ENCODE assay signal across 2 cellular contexts in genomic region chr12:52205584-52206308, GRCh38.
TF ChIP-seq lines count a peak whose summit lies in the region.

No MANE protein-coding gene starts in this region.

TF ChIP-seq in A549, 52 proteins besides CTCF, POLR2A, EP300 and RAD21:
- TF ChIP-seq MAZ (IDR thresholded peaks at IDR 0.05; ENCODE audit: borderline replicate concordance, low read depth, low read length) (no peak), EHMT2 (IDR thresholded peaks at IDR 0.05; ENCODE audit: low read depth) (no peak), POLR2AphosphoS2 (conservative IDR thresholded peaks at IDR 0.05; ENCODE audit: low read length) (no peak), KDM5A (IDR thresholded peaks at IDR 0.05) (no peak), CBX8 (IDR thresholded peaks at IDR 0.05) (no peak), TP53 (CRISPR knock-in tag; IDR thresholded peaks at IDR 0.05) (no peak), ZSCAN20 (CRISPR knock-in tag; IDR thresholded peaks at IDR 0.05) (no peak), HOXB13 (CRISPR knock-in tag; IDR thresholded peaks at IDR 0.05; ENCODE audit: low read depth) (no peak), FOSB (CRISPR knock-in tag; IDR thresholded peaks at IDR 0.05) (no peak), E2F6 (IDR thresholded peaks at IDR 0.05; ENCODE audit: borderline replicate concordance, low read depth) (no peak), MYC (IDR thresholded peaks at IDR 0.05; ENCODE audit: borderline replicate concordance, low read length) (no peak), ATOH8 (CRISPR knock-in tag; IDR thresholded peaks at IDR 0.05; ENCODE audit: low read depth) (no peak)

TF ChIP-seq in HEK293, 187 proteins besides CTCF, POLR2A, EP300 and RAD21:
- TF ChIP-seq ZNF157 (tag by site-specific recombination; IDR thresholded peaks at IDR 0.05) (peak; percentile 99), ZNF394 (tag by site-specific recombination; IDR thresholded peaks at IDR 0.05; ENCODE audit: borderline replicate concordance) (peak; percentile 77; the same call in 1 of the 2 replicates), BCL11A (tag by site-specific recombination; IDR thresholded peaks at IDR 0.05; ENCODE audit: low read depth) (no peak)
